ENCODE assay signal across 19 cellular contexts in genomic region chr9:109299901-109300300, GRCh38.
"Had no signal": no experiment of that assay in that cellular context is flagged by ENCODE, and none has a peak within 500 bp of the region (broad histone marks: within the 10 kb centered on the region; RNA-seq: fewer than 3 reads in every experiment).

No MANE protein-coding gene starts in this region.

- H3K9me3 ChIP-seq: SK-N-SH had no signal

- H3K27ac ChIP-seq: RWPE1 had no signal

- H3K4me2 ChIP-seq: SK-N-SH had no signal

- DNase-seq: KBM-7, NCI-H1092, NCI-H1105 treated with DMSO at 0.1 percent for 48 hours, NCI-H1417 treated with DMSO at 0.1 percent for 48 hours, NCI-H146, NCI-H1694 treated with DMSO at 0.1 percent for 48 hours, NCI-H1930, NCI-H2081, NCI-H2171, NCI-H226, NCI-H446, NCI-H510A, NCI-H524 treated with DMSO at 0.1 percent for 48 hours, NCI-H69, NCI-H774, SHP77, SK-N-SH, SW 1271 had no signal

- H3K9ac ChIP-seq: SK-N-SH had no signal
